Comparison of ENCODE assay signal across 20 cellular contexts in genomic region chr11:19913893-19914249, GRCh38.
"Had no signal": no experiment of that assay in that cellular context is flagged by ENCODE, and none has a peak within 500 bp of the region (broad histone marks: within the 10 kb centered on the region; RNA-seq: fewer than 3 reads in every experiment).

No MANE protein-coding gene starts in this region.

- H3K36me3 ChIP-seq: cardiac muscle cell, suprapubic skin, upper lobe of right lung had no signal

- H3K9me3 Mint-ChIP-seq: activated naive CD4-positive, alpha-beta T cell treated with anti-CD3 and anti-CD28 coated beads, Interleukin-2, amount 50 U/mL, for 24 hours; mesothelial cell of epicardium; natural killer cell treated with Interleukin-12 subunit alpha and Interleukin-12 subunit beta and Interleukin-15 and Interleukin-18, amount 100 ng/mL, for 72 hours; stimulated activated naive CD8-positive, alpha-beta T cell treated with anti-CD3 and anti-CD28 coated beads, Interleukin-15, Interleukin-2, amounts not matched to agents 100 ng/mL and 50 ng/mL, for 24 hours had no signal

- DNase-seq: activated CD4-positive, alpha-beta T cell treated with anti-CD3 and anti-CD28 coated beads, Interleukin-2, amount 50 U/mL, for 4 hours; activated gamma-delta T cell; hippocampal formation; islet precursor cell; left colon; nucleus accumbens; retina; stimulated activated CD4-positive, alpha-beta T cell treated with anti-CD3 and anti-CD28 coated beads, Interleukin-15, amount 100 ng/mL, for 24 hours; stimulated activated CD4-positive, alpha-beta T cell treated with anti-CD3 and anti-CD28 coated beads, Interleukin-2, amount 100 ng/mL, for 48 hours; T-helper 2 cell; upper lobe of right lung had no signal

- H3K27me3 ChIP-seq: cardiac muscle cell, dorsolateral prefrontal cortex, suprapubic skin, upper lobe of right lung had no signal

- H3K4me3 Mint-ChIP-seq: activated naive CD4-positive, alpha-beta T cell treated with anti-CD3 and anti-CD28 coated beads, Interleukin-2, amount 50 U/mL, for 24 hours; mesothelial cell of epicardium; natural killer cell treated with Interleukin-12 subunit alpha and Interleukin-12 subunit beta and Interleukin-15 and Interleukin-18, amount 100 ng/mL, for 72 hours; stimulated activated naive CD8-positive, alpha-beta T cell treated with anti-CD3 and anti-CD28 coated beads, Interleukin-15, Interleukin-2, amounts not matched to agents 100 ng/mL and 50 ng/mL, for 24 hours had no signal

- H3K36me3 Mint-ChIP-seq: activated naive CD4-positive, alpha-beta T cell treated with anti-CD3 and anti-CD28 coated beads, Interleukin-2, amount 50 U/mL, for 24 hours; mesothelial cell of epicardium; natural killer cell treated with Interleukin-12 subunit alpha and Interleukin-12 subunit beta and Interleukin-15 and Interleukin-18, amount 100 ng/mL, for 72 hours had no signal

- H3K4me1 Mint-ChIP-seq: activated naive CD4-positive, alpha-beta T cell treated with anti-CD3 and anti-CD28 coated beads, Interleukin-2, amount 50 U/mL, for 24 hours had no signal

- ATAC-seq: left colon; natural killer cell treated with Interleukin-12 subunit alpha and Interleukin-12 subunit beta and Interleukin-15 and Interleukin-18, amount 100 ng/mL, for 72 hours; upper lobe of right lung had no signal

- H3K27ac ChIP-seq: cardiac muscle cell, skin epidermis, suprapubic skin, upper lobe of right lung, VCaP had no signal

- H3K27ac Mint-ChIP-seq: activated naive CD4-positive, alpha-beta T cell treated with anti-CD3 and anti-CD28 coated beads, Interleukin-2, amount 50 U/mL, for 24 hours; mesothelial cell of epicardium; natural killer cell treated with Interleukin-12 subunit alpha and Interleukin-12 subunit beta and Interleukin-15 and Interleukin-18, amount 100 ng/mL, for 72 hours; stimulated activated naive CD8-positive, alpha-beta T cell treated with anti-CD3 and anti-CD28 coated beads, Interleukin-15, Interleukin-2, amounts not matched to agents 100 ng/mL and 50 ng/mL, for 24 hours had no signal

- H3K4me3 ChIP-seq: cardiac muscle cell, dorsolateral prefrontal cortex, skin epidermis, suprapubic skin, upper lobe of right lung had no signal

- H3K9me3 ChIP-seq: suprapubic skin, upper lobe of right lung had no signal
